9 cellular contexts compared by ENCODE assay signal in genomic region chr13:45393941-45394570, GRCh38. TPM values are rescaled to one million over a fixed set of nuclear protein-coding genes. Genes with fewer than 3 reads are reported as not detected.
DNase-seq lines count a peak whose midpoint lies in the region; ATAC-seq, FAIRE-seq and TF ChIP-seq lines count a peak whose summit lies in the region.
"Had no signal": no experiment of that assay in that cellular context is flagged by ENCODE, and none has a peak within 500 bp of the region (broad histone marks: within the 10 kb centered on the region; RNA-seq: fewer than 3 reads in every experiment).

No MANE protein-coding gene starts in this region.

- H3K36me3 ChIP-seq in hepatocyte (replicated peaks; ENCODE audit: insufficient read depth, low read depth) = no peaks in the 10 kb centered on the region

- CTCF ChIA-PET in CD4-positive, alpha-beta T cell (lab: Charles Lee) = interaction anchor here (0.9 to 5.0 kb wide), 9 partner anchors 10 to 347 kb away, joined by 3 to 27 read pairs (median 4); partner anchors contain the start of genes COG3 and TPT1

- FAIRE-seq in GM19239 (lab: Jason Lieb, UNC) = no peak

- peaks cover 56% of the 10 kb centered on the region for H3K36me3 Mint-ChIP-seq in CD4-positive, alpha-beta T cell (ENCODE audit: low read depth)

- no peak overlapping the region for H3K4me3 Mint-ChIP-seq in CD4-positive, alpha-beta T cell

- intact Hi-C loops in CD4-positive, alpha-beta T cell (cut with DNase I, micrococcal nuclease) = loop anchor here in 1 of 2 experiments (5.0 kb wide), 1 partner anchor 347 kb away; no protein-coding TSS in a partner anchor

- ATAC-seq in CD4-positive, alpha-beta T cell (ENCODE audit: poor library complexity) = no peak
- ATAC-seq in GM19455 (IDR thresholded peaks at IDR 0.05; ENCODE audit: unreplicated experiment) = no peak
- no peak for ATAC-seq in HG02588 (IDR thresholded peaks at IDR 0.05; ENCODE audit: unreplicated experiment)

- peak in 4 of 10 experiments; percentile 13 to 36 (median 26) for DNase-seq in CD4-positive, alpha-beta T cell
- peak; percentile 58 for DNase-seq in GM19239 (ENCODE audit: insufficient read length, low spot score)
- DNase-seq in NCI-H69 (lab: John Stamatoyannopoulos, UW) = peak; percentile 69
- DNase-seq in amniotic stem cell (lab: John Stamatoyannopoulos, UW) = peak; percentile 33
- DNase-seq in hepatocyte (ENCODE audit: low spot score) = peak; percentile 74
- DNase-seq in stimulated activated CD4-positive, alpha-beta T cell treated with anti-CD3 and anti-CD28 coated beads, Interleukin-4, amount 100 ng/mL, for 24 hours = peak; percentile 20

- H3K79me2 ChIP-seq in hepatocyte = no peaks in the 10 kb centered on the region

- no peaks in the 10 kb centered on the region for H3K9me3 ChIP-seq in CD4-positive, alpha-beta T cell (ENCODE audit: control insufficient read depth, low read length)
- no peaks in the 10 kb centered on the region for H3K9me3 ChIP-seq in hepatocyte (ENCODE audit: low read depth)
- H3K9me3 ChIP-seq: SJSA1 had no signal

- H3K4me3 ChIP-seq in hepatocyte = no peak overlapping the region
- H3K4me3 ChIP-seq: SJSA1 had no signal

- H3K27me3 Mint-ChIP-seq in CD4-positive, alpha-beta T cell = no peaks in the 10 kb centered on the region

- no peaks in the 10 kb centered on the region for H3K9me2 ChIP-seq in hepatocyte (replicated peaks; ENCODE audit: insufficient read depth)

- no peaks in the 10 kb centered on the region for H3K27me3 ChIP-seq in CD4-positive, alpha-beta T cell (ENCODE audit: control insufficient read depth, insufficient read depth, low read length)
- H3K27me3 ChIP-seq in hepatocyte = no peaks in the 10 kb centered on the region
- H3K27me3 ChIP-seq: SJSA1 had no signal

- peaks cover 48% of the 10 kb centered on the region for H3K4me1 Mint-ChIP-seq in CD4-positive, alpha-beta T cell (ENCODE audit: low read depth)

- peak; percentile 70 for TF ChIP-seq CTCF in CD4-positive, alpha-beta T cell (IDR thresholded peaks at IDR 0.05)
- TF ChIP-seq CTCF in hepatocyte (IDR thresholded peaks at IDR 0.05; ENCODE audit: poor library complexity) = peak; percentile 61

- H3K4me1 ChIP-seq in hepatocyte (ENCODE audit: insufficient read depth) = no peaks in the 10 kb centered on the region

- H3K9me3 Mint-ChIP-seq in CD4-positive, alpha-beta T cell = no peaks in the 10 kb centered on the region

- no peak overlapping the region for H3K4me2 ChIP-seq in hepatocyte

- POLR2A ChIA-PET in CD4-positive, alpha-beta T cell (lab: Charles Lee) = interaction anchor here (1.0 to 7.1 kb wide), 4 partner anchors 13 to 53 kb away, joined by 3 to 100 read pairs (median 22); partner anchors contain the start of genes SLC25A30 and TPT1

- H4K20me1 ChIP-seq in hepatocyte (ENCODE audit: insufficient read depth, poor library complexity, severe bottlenecking) = no peaks in the 10 kb centered on the region

- peak overlapping the region; percentile 86 for H3K27ac Mint-ChIP-seq in CD4-positive, alpha-beta T cell

- H2AFZ ChIP-seq in hepatocyte = no peak overlapping the region

- WGBS in hepatocyte (ENCODE audit: low lambda C conversion rate, missing lambda C conversion rate) = 35% methylated on average over 4 of the region's 4 CpGs

- H3K27ac ChIP-seq in CD4-positive, alpha-beta T cell (ENCODE audit: low read depth, low read length) = no peak overlapping the region
- H3K27ac ChIP-seq in hepatocyte = no peak overlapping the region
- H3K27ac ChIP-seq: SJSA1 had no signal

RNA-seq across cellular contexts. Expression of gene SLC25A30, which starts 24.1 kb away (rescaled TPM):
- total RNA-seq in CD4-positive, alpha-beta T cell = 10 to 100 TPM; 23.2 to 28.6 TPM
- 13.3 and 15.7 TPM in 2 replicates for total RNA-seq in hepatocyte
- 2.8 and 4.3 TPM in 2 replicates for polyA plus RNA-seq in hepatocyte

RNA-seq across cellular contexts. Expression of gene TPT1, which starts 53.1 kb away (rescaled TPM):
- total RNA-seq in CD4-positive, alpha-beta T cell = 1,000 to 10,000 TPM; 8,742 to 8,834 TPM
- total RNA-seq in hepatocyte = 6,453 and 7,332 TPM in 2 replicates
- polyA plus RNA-seq in hepatocyte = 1,047 and 1,085 TPM in 2 replicates
